ENCODE assay signal across 19 cellular contexts in genomic region chr5:160260006-160260775, GRCh38. TPM values are rescaled to one million over a fixed set of nuclear protein-coding genes. Genes with fewer than 3 reads are reported as not detected.
A peak's percentile ranks its signal among the peaks of the same experiment; 100 is the strongest.
DNase-seq lines count a peak whose midpoint lies in the region; ATAC-seq and TF ChIP-seq lines count a peak whose summit lies in the region.
"Had no signal": no experiment of that assay in that cellular context is flagged by ENCODE, and none has a peak within 500 bp of the region (broad histone marks: within the 10 kb centered on the region; RNA-seq: fewer than 3 reads in every experiment).

No MANE protein-coding gene starts in this region.

- BruUV-seq in Caco-2 (replicated peaks; lab: Mats Ljungman, UMichigan) (TSS peak; percentile 54), PC-3 (replicated peaks; lab: Mats Ljungman, UMichigan) (no TSS peak)

- peaks cover 57% of the 10 kb centered on the region for H3K4me1 Mint-ChIP-seq in Caco-2 (ENCODE audit: low read depth, unreplicated experiment)

- H3K4me3 ChIP-seq in Caco-2 (ENCODE audit: low read depth, low read length): no peak overlapping the region
- H3K4me3 ChIP-seq in PC-3 (ENCODE audit: low read length): no peak overlapping the region
- H3K4me3 ChIP-seq in gastroesophageal sphincter: no peak overlapping the region
- H3K4me3 ChIP-seq in retinal pigment epithelial cell (ENCODE audit: low read length): no peak overlapping the region

- H4K20me1 ChIP-seq in PC-3 (ENCODE audit: low read length): no peaks in the 10 kb centered on the region

- ATAC-seq in PC-3 (no peak), gastroesophageal sphincter (peak; percentile 13), HG03342 (IDR thresholded peaks at IDR 0.05; ENCODE audit: unreplicated experiment) (no peak)

- DNase-seq in Caco-2 (peak; percentile 30 to 60), PC-3 (no peak), retinal pigment epithelial cell (ENCODE audit: low read depth) (peak; percentile 13), LoVo (ENCODE audit: low spot score) (no peak), HT-29 (ENCODE audit: low spot score) (no peak)
- DNase-seq in activated CD8-positive, alpha-beta memory T cell treated with anti-CD3 and anti-CD28 coated beads, Interleukin-2, amount 50 U/mL, for 4 hours: no peak
- DNase-seq: activated CD4-positive, alpha-beta T cell treated with anti-CD3 and anti-CD28 coated beads for 48 hours; activated naive CD4-positive, alpha-beta T cell treated with anti-CD3 and anti-CD28 coated beads for 36 hours; MM.1S; naive thymus-derived CD4-positive, alpha-beta T cell; NCI-H524 treated with DMSO at 0.1 percent for 48 hours; SK-N-SH; stimulated activated CD4-positive, alpha-beta T cell treated with anti-CD3 and anti-CD28 coated beads, Interleukin-15, amount 100 ng/mL, for 24 hours had no signal

- no peak overlapping the region for H3K4me2 ChIP-seq in PC-3 (ENCODE audit: low read length)
- H3K4me2 ChIP-seq: SK-N-SH had no signal

- H3K36me3 Mint-ChIP-seq in Caco-2 (ENCODE audit: insufficient read depth, unreplicated experiment): peaks cover 8% of the 10 kb centered on the region
- H3K36me3 Mint-ChIP-seq: naive thymus-derived CD4-positive, alpha-beta T cell had no signal

- POLR2A ChIA-PET in Caco-2 (lab: Charles Lee): interaction anchor here (0.5 to 2.2 kb wide), 6 partner anchors 15 to 100 kb away, joined by 3 to 6 read pairs (median 4); partner anchors contain the start of gene CCNJL
- POLR2A ChIA-PET in PC-3 (lab: Charles Lee; ENCODE audit: unreplicated experiment): no interaction called here

- TF ChIP-seq POLR2A in gastroesophageal sphincter (IDR thresholded peaks at IDR 0.05): no peak

- TF ChIP-seq EP300 in gastroesophageal sphincter (IDR thresholded peaks at IDR 0.05): no peak

- H3K27ac ChIP-seq in PC-3 (ENCODE audit: low read length): peak overlapping the region; percentile 56
- H3K27ac ChIP-seq in gastroesophageal sphincter: no peak overlapping the region

- H3F3A ChIP-seq in PC-3 (ENCODE audit: low read length, unreplicated experiment): no peaks in the 10 kb centered on the region

- CTCF ChIA-PET in Caco-2 (lab: Charles Lee): interaction anchor here (1.3 kb wide), 1 partner anchor 85 kb away, joined by 6 read pairs; no protein-coding TSS in a partner anchor
- CTCF ChIA-PET in PC-3 (lab: Charles Lee): no interaction called here

- H3K79me2 ChIP-seq in PC-3 (ENCODE audit: low read length): no peaks in the 10 kb centered on the region

- no peaks in the 10 kb centered on the region for H3K9me3 ChIP-seq in Caco-2
- no peaks in the 10 kb centered on the region for H3K9me3 ChIP-seq in PC-3 (ENCODE audit: low read length)
- no peaks in the 10 kb centered on the region for H3K9me3 ChIP-seq in gastroesophageal sphincter
- H3K9me3 ChIP-seq: SK-N-SH had no signal

- H3K4me1 ChIP-seq in Caco-2 (peaks cover 45% of the 10 kb centered on the region), PC-3 (ENCODE audit: insufficient read depth, low read length) (no peaks in the 10 kb centered on the region), gastroesophageal sphincter (no peaks in the 10 kb centered on the region)

- H2AFZ ChIP-seq in PC-3 (ENCODE audit: low read length): no peak overlapping the region

- H3K27me3 ChIP-seq in Caco-2 (replicated peaks; ENCODE audit: control insufficient read depth, insufficient read depth, low read length): no peaks in the 10 kb centered on the region
- H3K27me3 ChIP-seq in PC-3 (ENCODE audit: low read length): no peaks in the 10 kb centered on the region
- no peaks in the 10 kb centered on the region for H3K27me3 ChIP-seq in gastroesophageal sphincter

- WGBS in gastroesophageal sphincter (ENCODE audit: low coverage in 1 of 2), 2 donors: 89 to 97% methylated on average over 3 to 6 of the region's 14 CpGs

- H3K9ac ChIP-seq in PC-3 (ENCODE audit: low read length): no peak overlapping the region; the same call in 1 of the 2 replicates
- H3K9ac ChIP-seq: SK-N-SH had no signal

- no peak for TF ChIP-seq CTCF in Caco-2 (IDR thresholded peaks at IDR 0.05; ENCODE audit: insufficient read depth in 1 of 2, low read depth in 1 of 2, low read length in 1 of 2, severe bottlenecking in 1 of 2, unreplicated experiment in 1 of 2)
- TF ChIP-seq CTCF in PC-3 (conservative IDR thresholded peaks at IDR 0.05; ENCODE audit: low read depth, low read length): no peak
- TF ChIP-seq CTCF in gastroesophageal sphincter (IDR thresholded peaks at IDR 0.05): no peak
- TF ChIP-seq CTCF in retinal pigment epithelial cell (conservative IDR thresholded peaks at IDR 0.05; ENCODE audit: low read depth, low read length): no peak

- H3K4me3 Mint-ChIP-seq in Caco-2 (ENCODE audit: unreplicated experiment): peak overlapping the region; percentile 73
- H3K4me3 Mint-ChIP-seq: activated naive CD4-positive, alpha-beta T cell treated with anti-CD3 and anti-CD28 coated beads for 36 hours; naive thymus-derived CD4-positive, alpha-beta T cell had no signal

- intact Hi-C loops in Caco-2 (cut with micrococcal nuclease; ENCODE audit: unreplicated experiment): loop anchor here (1.0 to 10.0 kb wide), 5 partner anchors 13 to 235 kb away; partner anchors contain the start of gene PWWP2A
- intact Hi-C loops in PC-3 (cut with micrococcal nuclease): no loop called here

- H3K9me2 ChIP-seq in PC-3 (replicated peaks; ENCODE audit: low read length): no peaks in the 10 kb centered on the region
- H3K9me2 ChIP-seq: SK-N-SH had no signal

- H3K9me3 Mint-ChIP-seq in Caco-2 (ENCODE audit: unreplicated experiment): no peaks in the 10 kb centered on the region
- H3K9me3 Mint-ChIP-seq: activated naive CD4-positive, alpha-beta T cell treated with anti-CD3 and anti-CD28 coated beads for 36 hours; brain; naive thymus-derived CD4-positive, alpha-beta T cell had no signal

- no peaks in the 10 kb centered on the region for H3K27me3 Mint-ChIP-seq in Caco-2 (ENCODE audit: insufficient read depth, unreplicated experiment)

- peak overlapping the region; percentile 100 for H3K27ac Mint-ChIP-seq in Caco-2 (ENCODE audit: unreplicated experiment)
- H3K27ac Mint-ChIP-seq: activated naive CD4-positive, alpha-beta T cell treated with anti-CD3 and anti-CD28 coated beads for 36 hours; naive thymus-derived CD4-positive, alpha-beta T cell had no signal

- 0 out of 2 replicates have a peak, but pooled peaks cover 3% of the 10 kb centered on the region for H3K36me3 ChIP-seq in Caco-2 (ENCODE audit: control insufficient read depth, insufficient read depth, low read length)
- no peaks in the 10 kb centered on the region for H3K36me3 ChIP-seq in PC-3 (ENCODE audit: low read depth, low read length)
- peaks cover 0 to 7% of the 10 kb centered on the region in 2 donors for H3K36me3 ChIP-seq in gastroesophageal sphincter

RNA-seq across cellular contexts. Expression of gene FABP6, which starts 30.9 kb away (rescaled TPM):
- not detected in 2 replicates for total RNA-seq in Caco-2 (2022)
- 2.0 TPM in 1 of 2 replicates, not detected in the other for total RNA-seq in PC-3 (2014; rRNA removed)
- total RNA-seq in gastroesophageal sphincter: not detected
- 2.2 and 2.9 TPM in 2 replicates for total RNA-seq in HT-29 (2014; rRNA removed; shearing (Covaris generic))
- total RNA-seq: activated naive CD4-positive, alpha-beta T cell treated with anti-CD3 and anti-CD28 coated beads for 36 hours; left lobe of liver; pulmonary artery endothelial cell had no signal

RNA-seq across cellular contexts. Expression of gene CCNJL, which starts 52.2 kb away (rescaled TPM):
- total RNA-seq in Caco-2 (2022) (16.5 and 17.4 TPM in 2 replicates), PC-3 (2014; rRNA removed) (7.7 and 9.3 TPM in 2 replicates), gastroesophageal sphincter (1 to 10 TPM in 1 of 4 donors, under 1 TPM in 3; 0.35 to 1.9 (median 0.65) TPM)
- 7.9 and 9.1 TPM in 2 replicates for total RNA-seq in HT-29 (2014; rRNA removed; shearing (Covaris generic))
- total RNA-seq: activated naive CD4-positive, alpha-beta T cell treated with anti-CD3 and anti-CD28 coated beads for 36 hours; OCI-LY7 had no signal

Comparison
In these comparisons a context has a peak if more than half of its experiments do, and no peak if none do; other contexts are left out.
1. DNase-seq: peak in Caco-2 (2 of 2) and retinal pigment epithelial cell (single experiment); none in PC-3 (single experiment), LoVo (single experiment), activated CD8-positive, alpha-beta memory T cell treated with anti-CD3 and anti-CD28 coated beads, Interleukin-2, amount 50 U/mL, for 4 hours (single experiment) and HT-29 (single experiment).